Comparison of ENCODE assay signal across 9 cellular contexts in genomic region chrX:32408389-32408788, GRCh38.
DNase-seq lines count a peak whose midpoint lies in the region; ATAC-seq, FAIRE-seq and TF ChIP-seq lines count a peak whose summit lies in the region.
"Had no signal": no experiment of that assay in that cellular context is flagged by ENCODE, and none has a peak within 500 bp of the region (broad histone marks: within the 10 kb centered on the region; RNA-seq: fewer than 3 reads in every experiment).

No MANE protein-coding gene starts in this region.

- H3K4me1 ChIP-seq in SK-N-SH (ENCODE audit: control insufficient read depth in 1 of 2, insufficient read depth in 2 of 2, low read depth in 1 of 2, low read length in 1 of 2) (no peaks in the 10 kb centered on the region), gastrocnemius medialis (no peaks in the 10 kb centered on the region)

- CTCF ChIA-PET in SK-N-SH (lab: Yijun Ruan, JAX) = interaction anchor here (0.6 to 1.9 kb wide), 20 partner anchors 9 to 1925 kb away, joined by 3 to 6 read pairs (median 4); no protein-coding TSS in a partner anchor

- H3K27ac ChIP-seq in SK-N-SH (ENCODE audit: low read depth in 2 of 2, low read length in 1 of 2) = no peak overlapping the region; a peak in 1 of 4 replicates
- no peak overlapping the region for H3K27ac ChIP-seq in gastrocnemius medialis

- POLR2A ChIA-PET in SK-N-SH (lab: Yijun Ruan, JAX) = no interaction called here

- TF ChIP-seq CTCF in SK-N-SH (IDR thresholded peaks at IDR 0.05) = peak; percentile 45
- peak; percentile 54 for TF ChIP-seq CTCF in progenitor cell of endocrine pancreas (IDR thresholded peaks at IDR 0.05; ENCODE audit: unreplicated experiment)
- no peak for TF ChIP-seq CTCF in gastrocnemius medialis (IDR thresholded peaks at IDR 0.05 in 4 of 5, conservative IDR thresholded peaks at IDR 0.05 in 1 of 5)

- H3K4me3 ChIP-seq in SK-N-SH (ENCODE audit: low read depth in 2 of 2, low read length in 1 of 2) = no peak overlapping the region
- H3K4me3 ChIP-seq in gastrocnemius medialis = no peak overlapping the region

- FAIRE-seq in urothelium cell line (lab: Jason Lieb, UNC) = no peak

- no peaks in the 10 kb centered on the region for H3K9me2 ChIP-seq in SK-N-SH

- H3K27me3 ChIP-seq in SK-N-SH (ENCODE audit: insufficient read depth) (no peaks in the 10 kb centered on the region; the same call in 1 of the 2 replicates), gastrocnemius medialis (no peaks in the 10 kb centered on the region)

- no peaks in the 10 kb centered on the region for H4K20me1 ChIP-seq in SK-N-SH (ENCODE audit: insufficient read depth)

- no peak overlapping the region for H3K9ac ChIP-seq in SK-N-SH

- DNase-seq in SK-N-SH = peak; percentile 0
- DNase-seq in activated CD4-positive, alpha-beta T cell treated with anti-CD3 and anti-CD28 coated beads for 48 hours = peak; percentile 5
- DNase-seq in progenitor cell of endocrine pancreas (ENCODE audit: low spot score, unreplicated experiment) = no peak
- DNase-seq in urothelium cell line (ENCODE audit: low spot score) = no peak
- no peak for DNase-seq in gastrocnemius medialis

- in situ Hi-C loops in gastrocnemius medialis (cut with MboI; ENCODE audit: low sequenced_read_pairs in 4 of 4) = no loop called here

- ATAC-seq in SK-N-SH treated with all-trans-retinoic acid at 6 μM for 48 hours = no peak
- peak; percentile 93 for ATAC-seq in HG03159 (IDR thresholded peaks at IDR 0.05; ENCODE audit: unreplicated experiment)
- no peak for ATAC-seq in stimulated activated memory B cell treated with anti-CD40 and anti-IgM and Interleukin-4, amounts not matched to agents 10 μg/mL and 1 μg/mL and 100 μg/mL, for 72 hours
- no peak for ATAC-seq in gastrocnemius medialis

- H3K36me3 ChIP-seq in SK-N-SH (replicated peaks in 1 of 2; ENCODE audit: control insufficient read depth in 1 of 2, insufficient read depth in 2 of 2, low read length in 1 of 2) (no peaks in the 10 kb centered on the region), gastrocnemius medialis (no peaks in the 10 kb centered on the region)

- no peaks in the 10 kb centered on the region for H3K4me1 Mint-ChIP-seq in progenitor cell of endocrine pancreas (ENCODE audit: low read depth)
- no peaks in the 10 kb centered on the region for H3K4me1 Mint-ChIP-seq in stimulated activated memory B cell treated with anti-CD40 and anti-IgM and Interleukin-4, amounts not matched to agents 10 μg/mL and 1 μg/mL and 100 μg/mL, for 72 hours

- H3K79me2 ChIP-seq in SK-N-SH (ENCODE audit: insufficient read depth) = no peaks in the 10 kb centered on the region

- no peak overlapping the region for H2AFZ ChIP-seq in SK-N-SH (ENCODE audit: low read depth)

- no peak for TF ChIP-seq POLR2A in gastrocnemius medialis (IDR thresholded peaks at IDR 0.05)

- peaks cover 6% of the 10 kb centered on the region for H3K9me3 Mint-ChIP-seq in progenitor cell of endocrine pancreas (ENCODE audit: low read depth)
- H3K9me3 Mint-ChIP-seq in stimulated activated memory B cell treated with anti-CD40 and anti-IgM and Interleukin-4, amounts not matched to agents 10 μg/mL and 1 μg/mL and 100 μg/mL, for 72 hours = no peaks in the 10 kb centered on the region
- H3K9me3 Mint-ChIP-seq: stimulated activated naive CD8-positive, alpha-beta T cell treated with anti-CD3 and anti-CD28 coated beads, Interleukin-15, Interleukin-2, amounts not matched to agents 100 ng/mL and 50 ng/mL, for 24 hours had no signal

- no peak overlapping the region for H3K4me3 Mint-ChIP-seq in progenitor cell of endocrine pancreas (ENCODE audit: low read depth)
- no peak overlapping the region for H3K4me3 Mint-ChIP-seq in stimulated activated memory B cell treated with anti-CD40 and anti-IgM and Interleukin-4, amounts not matched to agents 10 μg/mL and 1 μg/mL and 100 μg/mL, for 72 hours
- H3K4me3 Mint-ChIP-seq: stimulated activated naive CD8-positive, alpha-beta T cell treated with anti-CD3 and anti-CD28 coated beads, Interleukin-15, Interleukin-2, amounts not matched to agents 100 ng/mL and 50 ng/mL, for 24 hours had no signal

- no peaks in the 10 kb centered on the region for H3K27me3 Mint-ChIP-seq in progenitor cell of endocrine pancreas
- no peaks in the 10 kb centered on the region for H3K27me3 Mint-ChIP-seq in stimulated activated memory B cell treated with anti-CD40 and anti-IgM and Interleukin-4, amounts not matched to agents 10 μg/mL and 1 μg/mL and 100 μg/mL, for 72 hours
- H3K27me3 Mint-ChIP-seq: stimulated activated naive CD8-positive, alpha-beta T cell treated with anti-CD3 and anti-CD28 coated beads, Interleukin-15, Interleukin-2, amounts not matched to agents 100 ng/mL and 50 ng/mL, for 24 hours had no signal

- intact Hi-C loops in gastrocnemius medialis (cut with DNase I; ENCODE audit: low total_unique reads) = no loop called here

- H3F3A ChIP-seq in SK-N-SH (replicated peaks; ENCODE audit: insufficient read depth) = no peaks in the 10 kb centered on the region

- no peak overlapping the region for H3K27ac Mint-ChIP-seq in progenitor cell of endocrine pancreas
- H3K27ac Mint-ChIP-seq in stimulated activated memory B cell treated with anti-CD40 and anti-IgM and Interleukin-4, amounts not matched to agents 10 μg/mL and 1 μg/mL and 100 μg/mL, for 72 hours = no peak overlapping the region
- H3K27ac Mint-ChIP-seq: stimulated activated naive CD8-positive, alpha-beta T cell treated with anti-CD3 and anti-CD28 coated beads, Interleukin-15, Interleukin-2, amounts not matched to agents 100 ng/mL and 50 ng/mL, for 24 hours had no signal

- TF ChIP-seq RAD21 in SK-N-SH (IDR thresholded peaks at IDR 0.05; ENCODE audit: low read length) = peak; percentile 80

- H3K4me2 ChIP-seq in SK-N-SH = no peak overlapping the region

- 5% methylated on average over 4 of the region's 4 CpGs for WGBS in SK-N-SH (ENCODE audit: low lambda C conversion rate)

- no peak for TF ChIP-seq EP300 in SK-N-SH (IDR thresholded peaks at IDR 0.05; ENCODE audit: borderline replicate concordance in 1 of 2, low read depth in 1 of 2, low read length in 1 of 2)

- no peaks in the 10 kb centered on the region for H3K9me3 ChIP-seq in SK-N-SH
- no peaks in the 10 kb centered on the region for H3K9me3 ChIP-seq in gastrocnemius medialis

- no peaks in the 10 kb centered on the region for H3K36me3 Mint-ChIP-seq in progenitor cell of endocrine pancreas (ENCODE audit: insufficient read depth)
- H3K36me3 Mint-ChIP-seq in stimulated activated memory B cell treated with anti-CD40 and anti-IgM and Interleukin-4, amounts not matched to agents 10 μg/mL and 1 μg/mL and 100 μg/mL, for 72 hours = no peaks in the 10 kb centered on the region

TF ChIP-seq in SK-N-SH, 30 proteins besides CTCF, POLR2A, EP300 and RAD21:
- TF ChIP-seq GATA2 (CRISPR knock-in tag; IDR thresholded peaks at IDR 0.05) (no peak), SMC3 (IDR thresholded peaks at IDR 0.05; ENCODE audit: low read depth, low read length) (peak; percentile 25; the same call in 1 of the 2 replicates)

TF ChIP-seq in SK-N-SH treated with all-trans-retinoic acid at 6 μM for 48 hours, 23 proteins besides CTCF, POLR2A, EP300 and RAD21 (continues in another document):
- no peak for TF ChIP-seq ARNTL (CRISPR knock-in tag; IDR thresholded peaks at IDR 0.05; ENCODE audit: borderline replicate concordance, low read depth)
- TF ChIP-seq ZFP30 (CRISPR knock-in tag; IDR thresholded peaks at IDR 0.05) = no peak
- no peak for TF ChIP-seq PPARA (CRISPR knock-in tag; IDR thresholded peaks at IDR 0.05; ENCODE audit: borderline replicate concordance)
- no peak for TF ChIP-seq ZC3H10 (CRISPR knock-in tag; IDR thresholded peaks at IDR 0.05)
- no peak for TF ChIP-seq ISL1 (CRISPR knock-in tag; IDR thresholded peaks at IDR 0.05)
- TF ChIP-seq, protein P1, sequence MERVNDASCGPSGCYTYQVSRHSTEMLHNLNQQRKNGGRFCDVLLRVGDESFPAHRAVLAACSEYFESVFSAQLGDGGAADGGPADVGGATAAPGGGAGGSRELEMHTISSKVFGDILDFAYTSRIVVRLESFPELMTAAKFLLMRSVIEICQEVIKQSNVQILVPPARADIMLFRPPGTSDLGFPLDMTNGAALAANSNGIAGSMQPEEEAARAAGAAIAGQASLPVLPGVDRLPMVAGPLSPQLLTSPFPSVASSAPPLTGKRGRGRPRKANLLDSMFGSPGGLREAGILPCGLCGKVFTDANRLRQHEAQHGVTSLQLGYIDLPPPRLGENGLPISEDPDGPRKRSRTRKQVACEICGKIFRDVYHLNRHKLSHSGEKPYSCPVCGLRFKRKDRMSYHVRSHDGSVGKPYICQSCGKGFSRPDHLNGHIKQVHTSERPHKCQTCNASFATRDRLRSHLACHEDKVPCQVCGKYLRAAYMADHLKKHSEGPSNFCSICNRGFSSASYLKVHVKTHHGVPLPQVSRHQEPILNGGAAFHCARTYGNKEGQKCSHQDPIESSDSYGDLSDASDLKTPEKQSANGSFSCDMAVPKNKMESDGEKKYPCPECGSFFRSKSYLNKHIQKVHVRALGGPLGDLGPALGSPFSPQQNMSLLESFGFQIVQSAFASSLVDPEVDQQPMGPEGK (CRISPR knock-in tag; IDR thresholded peaks at IDR 0.05; ENCODE audit: borderline replicate concordance) = no peak
- TF ChIP-seq TCF4 (CRISPR knock-in tag; IDR thresholded peaks at IDR 0.05; ENCODE audit: borderline replicate concordance) = no peak
- TF ChIP-seq CSDC2 (CRISPR knock-in tag; IDR thresholded peaks at IDR 0.05) = no peak
- TF ChIP-seq ZNF70 (CRISPR knock-in tag; IDR thresholded peaks at IDR 0.05) = no peak
- TF ChIP-seq ESRRG (CRISPR knock-in tag; IDR thresholded peaks at IDR 0.05) = no peak
- TF ChIP-seq TOX (CRISPR knock-in tag; IDR thresholded peaks at IDR 0.05; ENCODE audit: borderline replicate concordance) = no peak
- no peak for TF ChIP-seq GLIS3 (CRISPR knock-in tag; IDR thresholded peaks at IDR 0.05)
- TF ChIP-seq CREB5 (CRISPR knock-in tag; IDR thresholded peaks at IDR 0.05; ENCODE audit: low read depth) = no peak
- TF ChIP-seq ZNF565 (CRISPR knock-in tag; conservative IDR thresholded peaks at IDR 0.05; ENCODE audit: low read depth) = no peak
- no peak for TF ChIP-seq OSR1 (CRISPR knock-in tag; IDR thresholded peaks at IDR 0.05)

Comparison
In these comparisons a context has a peak if more than half of its experiments do, and no peak if none do; other contexts are left out.
1. DNase-seq: peak in SK-N-SH (single experiment) and activated CD4-positive, alpha-beta T cell treated with anti-CD3 and anti-CD28 coated beads for 48 hours (single experiment); none in progenitor cell of endocrine pancreas (single experiment), urothelium cell line (single experiment) and gastrocnemius medialis (0 of 2).
2. CTCF ChIP-seq: peak in SK-N-SH (single experiment) and progenitor cell of endocrine pancreas (single experiment); none in gastrocnemius medialis (0 of 5).